In the genomic region with DNA sequence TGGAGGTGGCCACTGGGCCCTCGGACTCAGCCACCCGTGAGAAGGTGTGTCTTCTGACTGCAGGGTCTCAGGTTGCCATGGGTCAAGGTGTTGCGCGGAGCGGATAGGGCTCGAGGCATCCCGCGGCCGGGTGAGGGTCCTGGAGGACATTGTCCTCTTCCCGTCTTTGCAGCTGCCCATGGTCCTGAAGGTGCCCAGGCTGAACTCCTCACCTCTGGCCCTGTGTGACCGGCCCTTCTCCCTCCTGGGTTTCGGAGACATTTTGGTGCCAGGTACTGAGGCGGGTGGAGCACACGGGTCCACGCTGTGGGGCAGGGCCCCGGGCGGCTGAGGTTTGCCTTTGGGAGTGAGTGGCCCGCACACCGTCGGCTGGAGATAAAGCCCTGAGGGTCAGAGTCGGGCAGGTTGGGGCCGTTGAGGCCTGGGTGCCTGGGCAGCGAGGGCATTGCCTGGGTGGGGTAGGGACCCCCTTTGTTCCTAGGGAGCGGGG, we compare ENCODE assay signal across 1 cellular context.
TF ChIP-seq lines count a peak whose summit lies in the region.

No MANE protein-coding gene starts in this region.

TF ChIP-seq in IMR-90, 13 proteins besides CTCF, POLR2A, EP300 and RAD21:
- TF ChIP-seq CHD1 (IDR thresholded peaks at IDR 0.05; ENCODE audit: low read depth, low read length) (no peak), MXI1 (IDR thresholded peaks at IDR 0.05; ENCODE audit: borderline replicate concordance, low read depth, low read length) (no peak), BHLHE40 (IDR thresholded peaks at IDR 0.05; ENCODE audit: low read depth, low read length) (no peak), NFE2L2 (IDR thresholded peaks at IDR 0.05; ENCODE audit: low read depth, low read length) (no peak), MAZ (IDR thresholded peaks at IDR 0.05; ENCODE audit: borderline replicate concordance, low read depth, low read length) (no peak), USF2 (IDR thresholded peaks at IDR 0.05; ENCODE audit: low read depth, low read length) (no peak), FOS (IDR thresholded peaks at IDR 0.05; ENCODE audit: low read depth, low read length) (no peak)
TF ChIP-seq in IMR-90: peak in this region for 0.
